In genomic region chr11:6542727-6543126, GRCh38 we compare ENCODE assay signal across 27 cellular contexts. TPM values are rescaled to one million over a fixed set of nuclear protein-coding genes. Genes with fewer than 3 reads are reported as not detected.
A peak's percentile ranks its signal among the peaks of the same experiment; 100 is the strongest.
DNase-seq lines count a peak whose midpoint lies in the region; ATAC-seq, FAIRE-seq and TF ChIP-seq lines count a peak whose summit lies in the region.
"Had no signal": no experiment of that assay in that cellular context is flagged by ENCODE, and none has a peak within 500 bp of the region (broad histone marks: within the 10 kb centered on the region; RNA-seq: fewer than 3 reads in every experiment).

No MANE protein-coding gene starts in this region.

- H3K9me3 Mint-ChIP-seq in CD4-positive, alpha-beta memory T cell = peaks cover 0 to 2% (median 0%) of the 10 kb centered on the region in 8 donors
- no peaks in the 10 kb centered on the region for H3K9me3 Mint-ChIP-seq in activated T-helper 2 cell treated with anti-CD3 and anti-CD28 coated beads, Interferon-gamma antibody, Interleukin-2, Interleukin-4, amounts not matched to agents 10 μg/mL and 5 μg/mL and 100 μg/mL, durations not matched to agents 14 hours and 24 hours and 36 hours
- no peaks in the 10 kb centered on the region for H3K9me3 Mint-ChIP-seq in stimulated activated effector memory CD8-positive, alpha-beta T cell treated with anti-CD3 and anti-CD28 coated beads, Interleukin-12 subunit alpha, Interleukin-12 subunit beta, amount 100 ng/mL, for 72 hours
- no peaks in the 10 kb centered on the region for H3K9me3 Mint-ChIP-seq in stimulated activated memory B cell treated with anti-CD40 and anti-IgM and Interleukin-4, amounts not matched to agents 10 μg/mL and 1 μg/mL and 100 μg/mL, for 72 hours
- H3K9me3 Mint-ChIP-seq: HFFc6, IgD-negative memory B cell had no signal

- H3K4me1 ChIP-seq in CD4-positive, alpha-beta memory T cell (ENCODE audit: insufficient read depth, low read length) = peaks cover 13% of the 10 kb centered on the region
- H3K4me1 ChIP-seq: A549; BLaER1 treated with 17β-estradiol and CSF1 and Interleukin-3, amounts not matched to agents 10 nM and 100 nM; HAP-1; SJCRH30 had no signal

- no peaks in the 10 kb centered on the region for H3K27me3 ChIP-seq in CD4-positive, alpha-beta memory T cell (ENCODE audit: insufficient read depth, low read length)
- H3K27me3 ChIP-seq: BLaER1 treated with 17β-estradiol and CSF1 and Interleukin-3, amounts not matched to agents 10 nM and 100 nM; SJCRH30 had no signal

- H3K9me3 ChIP-seq in CD4-positive, alpha-beta memory T cell (ENCODE audit: control insufficient read depth in 1 of 2, low read length in 2 of 2) = no peaks in the 10 kb centered on the region
- H3K9me3 ChIP-seq: A549; BLaER1 treated with 17β-estradiol and CSF1 and Interleukin-3, amounts not matched to agents 10 nM and 100 nM; HAP-1; SJCRH30 had no signal

- H3K27me3 Mint-ChIP-seq in CD4-positive, alpha-beta memory T cell = no peaks in the 10 kb centered on the region
- no peaks in the 10 kb centered on the region for H3K27me3 Mint-ChIP-seq in activated T-helper 2 cell treated with anti-CD3 and anti-CD28 coated beads, Interferon-gamma antibody, Interleukin-2, Interleukin-4, amounts not matched to agents 10 μg/mL and 5 μg/mL and 100 μg/mL, durations not matched to agents 14 hours and 24 hours and 36 hours (ENCODE audit: low read depth)
- H3K27me3 Mint-ChIP-seq in stimulated activated memory B cell treated with anti-CD40 and anti-IgM and Interleukin-4, amounts not matched to agents 10 μg/mL and 1 μg/mL and 100 μg/mL, for 72 hours = no peaks in the 10 kb centered on the region
- H3K27me3 Mint-ChIP-seq: IgD-negative memory B cell had no signal

- CTCF ChIA-PET in CD4-positive, alpha-beta memory T cell (lab: Charles Lee; ENCODE audit: partially characterized antibody) = interaction anchor here (1.0 to 3.4 kb wide), 4 partner anchors 10 to 189 kb away, joined by 3 to 20 read pairs (median 3); no protein-coding TSS in a partner anchor

- peak overlapping the region in 4 of 8 donors; percentile 30 to 63 (median 47) for H3K4me3 Mint-ChIP-seq in CD4-positive, alpha-beta memory T cell
- no peak overlapping the region for H3K4me3 Mint-ChIP-seq in activated T-helper 2 cell treated with anti-CD3 and anti-CD28 coated beads, Interferon-gamma antibody, Interleukin-2, Interleukin-4, amounts not matched to agents 10 μg/mL and 5 μg/mL and 100 μg/mL, durations not matched to agents 14 hours and 24 hours and 36 hours (ENCODE audit: low read depth)
- H3K4me3 Mint-ChIP-seq in stimulated activated effector memory CD8-positive, alpha-beta T cell treated with anti-CD3 and anti-CD28 coated beads, Interleukin-12 subunit alpha, Interleukin-12 subunit beta, amount 100 ng/mL, for 72 hours = no peak overlapping the region
- no peak overlapping the region for H3K4me3 Mint-ChIP-seq in stimulated activated memory B cell treated with anti-CD40 and anti-IgM and Interleukin-4, amounts not matched to agents 10 μg/mL and 1 μg/mL and 100 μg/mL, for 72 hours
- H3K4me3 Mint-ChIP-seq: HFFc6 had no signal

- intact Hi-C loops in CD4-positive, alpha-beta memory T cell (cut with micrococcal nuclease) = no loop called here
- intact Hi-C loops in activated T-helper 2 cell treated with anti-CD3 and anti-CD28 coated beads, Interferon-gamma antibody, Interleukin-2, Interleukin-4, amounts not matched to agents 10 μg/mL and 5 μg/mL and 100 μg/mL, durations not matched to agents 14 hours and 24 hours and 36 hours (cut with micrococcal nuclease) = no loop called here

- POLR2A ChIA-PET in CD4-positive, alpha-beta memory T cell (lab: Charles Lee; ENCODE audit: partially characterized antibody) = no interaction called here

- peak; percentile 13 for FAIRE-seq in GM12891 (lab: Jason Lieb, UNC)
- FAIRE-seq: A549, GM18507 had no signal

- ATAC-seq in stimulated activated effector memory CD8-positive, alpha-beta T cell treated with anti-CD3 and anti-CD28 coated beads, Interleukin-12 subunit alpha, Interleukin-12 subunit beta, amount 100 ng/mL, for 72 hours = no peak
- ATAC-seq in stimulated activated memory B cell treated with anti-CD40 and anti-IgM and Interleukin-4, amounts not matched to agents 10 μg/mL and 1 μg/mL and 100 μg/mL, for 72 hours = no peak
- ATAC-seq in HG02588 (IDR thresholded peaks at IDR 0.05; ENCODE audit: unreplicated experiment) = no peak
- ATAC-seq: A549, Right ventricle myocardium inferior, SK-N-SH treated with all-trans-retinoic acid at 6 μM for 48 hours had no signal

- H3K27ac ChIP-seq in CD4-positive, alpha-beta memory T cell (ENCODE audit: low read depth, low read length) = no peak overlapping the region
- H3K27ac ChIP-seq: A549; BLaER1 treated with 17β-estradiol and CSF1 and Interleukin-3, amounts not matched to agents 10 nM and 100 nM; HL-60; KMS-11; PC-9; SJCRH30 had no signal

- H3K4me3 ChIP-seq in CD4-positive, alpha-beta memory T cell (ENCODE audit: low read length in 2 of 2) = no peak overlapping the region
- H3K4me3 ChIP-seq: A549; BLaER1 treated with 17β-estradiol and CSF1 and Interleukin-3, amounts not matched to agents 10 nM and 100 nM; HAP-1; PC-9; SJCRH30 had no signal

- DNase-seq in CD4-positive, alpha-beta memory T cell = peak in 3 of 5 donors; percentile 12 to 41 (median 17)
- DNase-seq in GM12891 (ENCODE audit: insufficient read length, low spot score) (no peak), mucosa of gallbladder (ENCODE audit: low spot score) (no peak)
- no peak for DNase-seq in activated T-helper 2 cell treated with anti-CD3 and anti-CD28 coated beads, Interferon-gamma antibody, Interleukin-2, Interleukin-4, amounts not matched to agents 10 μg/mL and 5 μg/mL and 100 μg/mL, durations not matched to agents 14 hours and 24 hours and 36 hours (ENCODE audit: low spot score)
- DNase-seq in stimulated activated effector memory CD8-positive, alpha-beta T cell treated with anti-CD3 and anti-CD28 coated beads, Interleukin-12 subunit alpha, Interleukin-12 subunit beta, amount 100 ng/mL, for 72 hours (ENCODE audit: low spot score in 2 of 2) = peak in 1 of 2 donors; percentile 13
- DNase-seq: AML-193, DMS153, DND-41, GOT3, HFFc6, MM.1S, NCI-H2029 treated with DMSO at 0.1 percent for 48 hours, NCI-H2227 treated with DMSO at 0.1 percent for 48 hours, NCI-H526 treated with DMSO at 0.1 percent for 48 hours, PC-9, SJCRH30 had no signal

- H3K27ac Mint-ChIP-seq in CD4-positive, alpha-beta memory T cell = peak overlapping the region in 6 of 7 donors; percentile 2 to 92 (median 78)
- H3K27ac Mint-ChIP-seq in activated T-helper 2 cell treated with anti-CD3 and anti-CD28 coated beads, Interferon-gamma antibody, Interleukin-2, Interleukin-4, amounts not matched to agents 10 μg/mL and 5 μg/mL and 100 μg/mL, durations not matched to agents 14 hours and 24 hours and 36 hours = peak overlapping the region; percentile 4
- H3K27ac Mint-ChIP-seq in stimulated activated effector memory CD8-positive, alpha-beta T cell treated with anti-CD3 and anti-CD28 coated beads, Interleukin-12 subunit alpha, Interleukin-12 subunit beta, amount 100 ng/mL, for 72 hours = peak overlapping the region; percentile 59
- no peak overlapping the region for H3K27ac Mint-ChIP-seq in stimulated activated memory B cell treated with anti-CD40 and anti-IgM and Interleukin-4, amounts not matched to agents 10 μg/mL and 1 μg/mL and 100 μg/mL, for 72 hours
- H3K27ac Mint-ChIP-seq: HFFc6 had no signal

- peaks cover 9 to 10% (median 9%) of the 10 kb centered on the region in 4 donors for H3K4me1 Mint-ChIP-seq in CD4-positive, alpha-beta memory T cell
- peaks cover 12% of the 10 kb centered on the region for H3K4me1 Mint-ChIP-seq in activated T-helper 2 cell treated with anti-CD3 and anti-CD28 coated beads, Interferon-gamma antibody, Interleukin-2, Interleukin-4, amounts not matched to agents 10 μg/mL and 5 μg/mL and 100 μg/mL, durations not matched to agents 14 hours and 24 hours and 36 hours (ENCODE audit: low read depth)
- peaks cover 13% of the 10 kb centered on the region for H3K4me1 Mint-ChIP-seq in stimulated activated effector memory CD8-positive, alpha-beta T cell treated with anti-CD3 and anti-CD28 coated beads, Interleukin-12 subunit alpha, Interleukin-12 subunit beta, amount 100 ng/mL, for 72 hours
- H3K4me1 Mint-ChIP-seq in stimulated activated memory B cell treated with anti-CD40 and anti-IgM and Interleukin-4, amounts not matched to agents 10 μg/mL and 1 μg/mL and 100 μg/mL, for 72 hours = no peaks in the 10 kb centered on the region
- H3K4me1 Mint-ChIP-seq: IgD-negative memory B cell had no signal

- H3K36me3 ChIP-seq in CD4-positive, alpha-beta memory T cell (ENCODE audit: insufficient read depth, low read length) = no peaks in the 10 kb centered on the region
- H3K36me3 ChIP-seq: HAP-1, SJCRH30 had no signal

- TF ChIP-seq POLR2A in GM12891 (IDR thresholded peaks at IDR 0.05; ENCODE audit: low read depth, low read length) = no peak

- peaks cover 14 to 15% of the 10 kb centered on the region in 2 donors for H3K36me3 Mint-ChIP-seq in CD4-positive, alpha-beta memory T cell
- H3K36me3 Mint-ChIP-seq in activated T-helper 2 cell treated with anti-CD3 and anti-CD28 coated beads, Interferon-gamma antibody, Interleukin-2, Interleukin-4, amounts not matched to agents 10 μg/mL and 5 μg/mL and 100 μg/mL, durations not matched to agents 14 hours and 24 hours and 36 hours (ENCODE audit: low read depth) = peaks cover 7% of the 10 kb centered on the region
- peaks cover 7% of the 10 kb centered on the region for H3K36me3 Mint-ChIP-seq in stimulated activated effector memory CD8-positive, alpha-beta T cell treated with anti-CD3 and anti-CD28 coated beads, Interleukin-12 subunit alpha, Interleukin-12 subunit beta, amount 100 ng/mL, for 72 hours
- peaks cover 37% of the 10 kb centered on the region for H3K36me3 Mint-ChIP-seq in stimulated activated memory B cell treated with anti-CD40 and anti-IgM and Interleukin-4, amounts not matched to agents 10 μg/mL and 1 μg/mL and 100 μg/mL, for 72 hours

TF ChIP-seq in GM12891, 5 proteins besides CTCF, POLR2A, EP300 and RAD21:
- no peak for TF ChIP-seq POU2F2 (IDR thresholded peaks at IDR 0.05; ENCODE audit: low read depth, low read length)
- TF ChIP-seq TAF1 (IDR thresholded peaks at IDR 0.05; ENCODE audit: low read depth, low read length) = no peak
- TF ChIP-seq PAX5 (IDR thresholded peaks at IDR 0.05; ENCODE audit: insufficient read depth, low read length, severe bottlenecking) = no peak
- no peak for TF ChIP-seq POLR2AphosphoS5 (IDR thresholded peaks at IDR 0.05; ENCODE audit: low read depth, low read length)
- no peak for TF ChIP-seq SPI1 (IDR thresholded peaks at IDR 0.05; ENCODE audit: low read depth, low read length)

RNA-seq across cellular contexts. Expression of gene DNHD1, which starts 45.6 kb away (rescaled TPM):
- total RNA-seq in CD4-positive, alpha-beta memory T cell = 10 to 100 TPM; 45.9 to 54.0 TPM
- 1 to 10 TPM; 1.2 to 1.4 TPM for polyA plus RNA-seq in CD4-positive, alpha-beta memory T cell
- 11.9 TPM for polyA plus RNA-seq in GM12891 (2012; ENCODE audit: low read depth, missing spikeins)
- 27.5 and 28.8 TPM in 2 replicates for total RNA-seq in activated T-helper 2 cell treated with anti-CD3 and anti-CD28 coated beads, Interferon-gamma antibody, Interleukin-2, Interleukin-4, amounts not matched to agents 10 μg/mL and 5 μg/mL and 100 μg/mL, durations not matched to agents 14 hours and 24 hours and 36 hours
- total RNA-seq in mucosa of gallbladder = 8.8 TPM

Comparison
In these comparisons a context has a peak if more than half of its experiments do, and no peak if none do; other contexts are left out.
1. DNase-seq: peak in CD4-positive, alpha-beta memory T cell (3 of 5); none in GM12891 (single experiment), activated T-helper 2 cell treated with anti-CD3 and anti-CD28 coated beads, Interferon-gamma antibody, Interleukin-2, Interleukin-4, amounts not matched to agents 10 μg/mL and 5 μg/mL and 100 μg/mL, durations not matched to agents 14 hours and 24 hours and 36 hours (single experiment) and mucosa of gallbladder (single experiment).